Comparison of ENCODE assay signal across 1 cellular context in genomic region chr9:97632992-97633858, GRCh38.
TF ChIP-seq lines count a peak whose summit lies in the region.

Gene NCBP1 (plus strand): TSS chr9:97633821. CDS start chr9:97633882, 61 bp downstream.
Gene TSTD2 (minus strand): TSS chr9:97633368. CDS start chr9:97627562, 5,806 bp downstream.

TF ChIP-seq in HepG2, 621 proteins besides CTCF, POLR2A, EP300 and RAD21 (continued from another document and continues in another):
- TF ChIP-seq ZNF777 (CRISPR knock-in tag; IDR thresholded peaks at IDR 0.05) (peak; percentile 64), ZNF891 (CRISPR knock-in tag; IDR thresholded peaks at IDR 0.05) (no peak), BCL3 (CRISPR knock-in tag; IDR thresholded peaks at IDR 0.05) (peak; percentile 85; the same call in 1 of the 2 replicates), KDM2A (CRISPR knock-in tag; IDR thresholded peaks at IDR 0.05; ENCODE audit: borderline replicate concordance, low read depth) (peak; percentile 90), FOSL2 (CRISPR knock-in tag; IDR thresholded peaks at IDR 0.05) (peak; percentile 20; the same call in 1 of the 2 replicates), TFDP2 (CRISPR knock-in tag; IDR thresholded peaks at IDR 0.05) (peak; percentile 85), POLR2G (IDR thresholded peaks at IDR 0.05; ENCODE audit: low read depth, low read length) (peak; percentile 85), THYN1 (CRISPR knock-in tag; IDR thresholded peaks at IDR 0.05; ENCODE audit: borderline replicate concordance, low read depth) (no peak), ZNF878 (CRISPR knock-in tag; IDR thresholded peaks at IDR 0.05) (peak; percentile 87; the same call in 1 of the 2 replicates), BHLHE40 (IDR thresholded peaks at IDR 0.05; ENCODE audit: low read length) (peak; percentile 99), KDM3A (CRISPR knock-in tag; IDR thresholded peaks at IDR 0.05; ENCODE audit: low read depth) (peak; percentile 32; the same call in 1 of the 2 replicates), TP53 (CRISPR knock-in tag; conservative IDR thresholded peaks at IDR 0.05) (peak; percentile 50), RBM39 (IDR thresholded peaks at IDR 0.05; ENCODE audit: low read depth, low read length, poor library complexity, severe bottlenecking) (no peak), NCOA1 (CRISPR knock-in tag; IDR thresholded peaks at IDR 0.05) (peak; percentile 51; the same call in 1 of the 2 replicates), TFAP4 (IDR thresholded peaks at IDR 0.05; ENCODE audit: borderline replicate concordance, low read depth) (peak; percentile 77; the same call in 1 of the 2 replicates), PHF8 (CRISPR knock-in tag; IDR thresholded peaks at IDR 0.05) (peak; percentile 93), MTF1 (CRISPR knock-in tag; IDR thresholded peaks at IDR 0.05) (0 out of 2 replicates have a peak, but pooled peaks have one; percentile 13), ZNF331 (CRISPR knock-in tag; IDR thresholded peaks at IDR 0.05) (peak; percentile 26; the same call in 1 of the 2 replicates), ZGPAT (CRISPR knock-in tag; IDR thresholded peaks at IDR 0.05) (peak; percentile 97), NONO (IDR thresholded peaks at IDR 0.05) (no peak), NONO (CRISPR knock-in tag; conservative IDR thresholded peaks at IDR 0.05) (peak; percentile 63), CEBPG (CRISPR knock-in tag; IDR thresholded peaks at IDR 0.05) (peak; percentile 6; the same call in 1 of the 2 replicates), ZNF33B (CRISPR knock-in tag; IDR thresholded peaks at IDR 0.05) (peak; percentile 18; the same call in 1 of the 2 replicates), ZNF639 (CRISPR knock-in tag; conservative IDR thresholded peaks at IDR 0.05) (peak; percentile 100), ZNF607 (CRISPR knock-in tag; IDR thresholded peaks at IDR 0.05; ENCODE audit: borderline replicate concordance) (peak; percentile 90), SALL2 (CRISPR knock-in tag; IDR thresholded peaks at IDR 0.05) (peak; percentile 81), ZZZ3 (CRISPR knock-in tag; IDR thresholded peaks at IDR 0.05; ENCODE audit: borderline replicate concordance) (peak; percentile 7; the same call in 1 of the 2 replicates), ARNT2 (CRISPR knock-in tag; IDR thresholded peaks at IDR 0.05; ENCODE audit: low read depth) (peak; percentile 70; the same call in 1 of the 2 replicates), ATF1 (CRISPR knock-in tag; IDR thresholded peaks at IDR 0.05) (peak; percentile 95), ZNF879 (CRISPR knock-in tag; IDR thresholded peaks at IDR 0.05) (no peak), ZNF235 (CRISPR knock-in tag; IDR thresholded peaks at IDR 0.05; ENCODE audit: borderline replicate concordance) (no peak; the same call in none of the 2 replicates), RXRA (CRISPR knock-in tag; IDR thresholded peaks at IDR 0.05) (peak; percentile 62; the same call in 1 of the 2 replicates), ZNF770 (CRISPR knock-in tag; IDR thresholded peaks at IDR 0.05) (0 out of 2 replicates have a peak, but pooled peaks have one; percentile 61), TMF1 (CRISPR knock-in tag; IDR thresholded peaks at IDR 0.05; ENCODE audit: low read depth) (no peak), REPIN1 (CRISPR knock-in tag; IDR thresholded peaks at IDR 0.05; ENCODE audit: borderline replicate concordance, low read depth) (peak; percentile 64), ZSCAN12 (CRISPR knock-in tag; IDR thresholded peaks at IDR 0.05) (no peak), JUNB (CRISPR knock-in tag; IDR thresholded peaks at IDR 0.05; ENCODE audit: borderline replicate concordance) (no peak), MIER2 (CRISPR knock-in tag; IDR thresholded peaks at IDR 0.05) (0 out of 2 replicates have a peak, but pooled peaks have one; percentile 14), SP5 (CRISPR knock-in tag; IDR thresholded peaks at IDR 0.05; ENCODE audit: borderline replicate concordance, low read depth) (0 out of 2 replicates have a peak, but pooled peaks have one; percentile 34), NPAS2 (CRISPR knock-in tag; IDR thresholded peaks at IDR 0.05; ENCODE audit: borderline replicate concordance) (no peak), ZNF598 (CRISPR knock-in tag; IDR thresholded peaks at IDR 0.05; ENCODE audit: borderline replicate concordance) (peak; percentile 61; the same call in 1 of the 2 replicates), TFE3 (CRISPR knock-in tag; IDR thresholded peaks at IDR 0.05) (peak; percentile 39), ZNF614 (CRISPR knock-in tag; IDR thresholded peaks at IDR 0.05; ENCODE audit: borderline replicate concordance) (peak; percentile 42; the same call in 1 of the 2 replicates), BRF2 (CRISPR knock-in tag; IDR thresholded peaks at IDR 0.05) (0 out of 2 replicates have a peak, but pooled peaks have one; percentile 19), ETV5 (CRISPR knock-in tag; IDR thresholded peaks at IDR 0.05; ENCODE audit: borderline replicate concordance) (peak; percentile 84), TBL1XR1 (IDR thresholded peaks at IDR 0.05; ENCODE audit: borderline replicate concordance, low read length, partially characterized antibody) (peak; percentile 18), BORCS8-MEF2B (CRISPR knock-in tag; IDR thresholded peaks at IDR 0.05) (peak; percentile 54), ISL2 (CRISPR knock-in tag; IDR thresholded peaks at IDR 0.05) (peak; percentile 53), KMT2A (CRISPR knock-in tag; IDR thresholded peaks at IDR 0.05) (peak; percentile 95), GFI1 (CRISPR knock-in tag; IDR thresholded peaks at IDR 0.05; ENCODE audit: borderline replicate concordance) (peak; percentile 75), ZBTB43 (CRISPR knock-in tag; conservative IDR thresholded peaks at IDR 0.05) (peak; percentile 36), PATZ1 (CRISPR knock-in tag; IDR thresholded peaks at IDR 0.05) (peak; percentile 58), FOXA1 (IDR thresholded peaks at IDR 0.05) (no peak), FOXA1 (CRISPR knock-in tag; IDR thresholded peaks at IDR 0.05) (peak; percentile 23; the same call in 1 of the 2 replicates), CREM (IDR thresholded peaks at IDR 0.05) (peak; percentile 96), CREM (CRISPR knock-in tag; IDR thresholded peaks at IDR 0.05) (0 out of 2 replicates have a peak, but pooled peaks have one; percentile 43), MYNN (CRISPR knock-in tag; IDR thresholded peaks at IDR 0.05; ENCODE audit: low read depth) (peak; percentile 28; the same call in 1 of the 2 replicates), ZNF749 (CRISPR knock-in tag; IDR thresholded peaks at IDR 0.05; ENCODE audit: borderline replicate concordance) (0 out of 2 replicates have a peak, but pooled peaks have one; percentile 53)
